In the genomic region with DNA sequence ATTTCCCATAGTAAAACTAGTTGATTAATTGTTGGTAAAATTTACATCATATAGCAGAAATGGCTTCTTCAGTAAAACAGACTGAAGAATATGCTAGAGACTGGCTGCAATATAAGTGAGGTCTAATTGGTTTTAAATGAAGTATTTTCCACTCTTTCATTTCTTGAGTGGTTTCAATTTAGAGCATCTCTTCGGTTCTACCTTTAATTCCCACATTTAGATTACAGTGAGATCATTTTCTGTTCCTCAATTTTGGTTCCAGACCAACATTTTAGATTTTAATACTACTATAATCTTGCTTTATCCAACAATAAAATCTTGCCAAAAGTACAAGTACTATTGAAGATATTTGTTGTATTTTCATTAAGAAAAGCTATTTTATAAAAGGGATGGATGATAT, we compare ENCODE assay signal across 9 cellular contexts. TPM values are rescaled to one million over a fixed set of nuclear protein-coding genes. Genes with fewer than 3 reads are reported as not detected.
DNase-seq lines count a peak whose midpoint lies in the region; TF ChIP-seq lines count a peak whose summit lies in the region.
"Had no signal": no experiment of that assay in that cellular context is flagged by ENCODE, and none has a peak within 500 bp of the region (broad histone marks: within the 10 kb centered on the region; RNA-seq: fewer than 3 reads in every experiment).

No MANE protein-coding gene starts in this region.

- no peak for TF ChIP-seq POLR2A in prostate gland (IDR thresholded peaks at IDR 0.05)

- no peak overlapping the region for H3K4me3 ChIP-seq in Caco-2 (ENCODE audit: low read depth, low read length)
- H3K4me3 ChIP-seq in HUES64 (ENCODE audit: low read length), result peak overlapping the region; percentile 96; the same call in 1 of the 2 replicates
- peak overlapping the region; percentile 98 for H3K4me3 ChIP-seq in adipocyte (ENCODE audit: low read length)
- H3K4me3 ChIP-seq in ascending aorta, result peak overlapping the region in 1 of 2 donors; percentile 88
- no peak overlapping the region for H3K4me3 ChIP-seq in prostate gland

- H3K27ac Mint-ChIP-seq in Caco-2 (ENCODE audit: unreplicated experiment), result no peak overlapping the region
- H3K27ac Mint-ChIP-seq in nephron, result peak overlapping the region; percentile 95 to 97 (median 97)

- DNase-seq in Caco-2, result no peak
- DNase-seq in adipocyte (ENCODE audit: low read depth), result no peak
- no peak for DNase-seq in ascending aorta (ENCODE audit: low spot score in 2 of 2)
- no peak for DNase-seq in activated CD4-positive, CD25-positive, alpha-beta regulatory T cell (lab: John Stamatoyannopoulos, UW)
- DNase-seq in SW480 (ENCODE audit: low spot score), result no peak
- DNase-seq in prostate gland (ENCODE audit: low spot score), result no peak
- DNase-seq: amygdala had no signal

- no TSS peak for BruUV-seq in Caco-2 (replicated peaks; lab: Mats Ljungman, UMichigan)

- H3K36me3 Mint-ChIP-seq in Caco-2 (ENCODE audit: insufficient read depth, unreplicated experiment) (peaks cover 9% of the 10 kb centered on the region), nephron (ENCODE audit: low read depth) (peaks cover 5% of the 10 kb centered on the region)

- no peak overlapping the region for H3K27ac ChIP-seq in HUES64 (ENCODE audit: low read depth, low read length)
- H3K27ac ChIP-seq in ascending aorta, result peak overlapping the region in 1 of 2 donors; percentile 95
- peak overlapping the region in 1 of 2 donors; percentile 95 for H3K27ac ChIP-seq in prostate gland

- H3K9me3 Mint-ChIP-seq in Caco-2 (ENCODE audit: unreplicated experiment) (no peaks in the 10 kb centered on the region), nephron (no peaks in the 10 kb centered on the region)

- H3K27me3 Mint-ChIP-seq in Caco-2 (ENCODE audit: insufficient read depth, unreplicated experiment) (no peaks in the 10 kb centered on the region), nephron (ENCODE audit: low read depth) (no peaks in the 10 kb centered on the region)

- POLR2A ChIA-PET in Caco-2 (lab: Charles Lee), result no interaction called here

- no peak for TF ChIP-seq CTCF in Caco-2 (IDR thresholded peaks at IDR 0.05; ENCODE audit: insufficient read depth in 1 of 2, low read depth in 1 of 2, low read length in 1 of 2, severe bottlenecking in 1 of 2, unreplicated experiment in 1 of 2)
- TF ChIP-seq CTCF in nephron (IDR thresholded peaks at IDR 0.05; ENCODE audit: unreplicated experiment in 3 of 3), result no peak
- no peak for TF ChIP-seq CTCF in ascending aorta (IDR thresholded peaks at IDR 0.05)
- TF ChIP-seq CTCF in prostate gland (IDR thresholded peaks at IDR 0.05), result no peak

- H3K4me1 ChIP-seq in Caco-2 (peaks cover 8% of the 10 kb centered on the region; the same call in 1 of the 2 replicates), HUES64 (ENCODE audit: insufficient read depth, low read length) (no peaks in the 10 kb centered on the region), adipocyte (ENCODE audit: control insufficient read depth, insufficient read depth, low read length) (peaks cover 19% of the 10 kb centered on the region), ascending aorta (peaks cover 0 to 11% of the 10 kb centered on the region in 2 donors), prostate gland (replicated peaks) (peaks cover 4% of the 10 kb centered on the region)

- H3K36me3 ChIP-seq in Caco-2 (ENCODE audit: control insufficient read depth, insufficient read depth, low read length) (no peaks in the 10 kb centered on the region), HUES64 (ENCODE audit: insufficient read depth, low read length) (no peaks in the 10 kb centered on the region), adipocyte (ENCODE audit: control insufficient read depth, insufficient read depth, low read length, severe bottlenecking) (peaks cover 3% of the 10 kb centered on the region), ascending aorta (peaks cover 1 to 10% of the 10 kb centered on the region in 2 donors), prostate gland (no peaks in the 10 kb centered on the region)

- H3K4me1 Mint-ChIP-seq in Caco-2 (ENCODE audit: low read depth, unreplicated experiment), result peaks cover 7% of the 10 kb centered on the region
- peaks cover 20% of the 10 kb centered on the region for H3K4me1 Mint-ChIP-seq in nephron

- H3K9ac ChIP-seq in HUES64 (ENCODE audit: low read depth, low read length) (no peak overlapping the region), adipocyte (ENCODE audit: low read length) (peak overlapping the region; percentile 98)

- H3K9me3 ChIP-seq in Caco-2 (no peaks in the 10 kb centered on the region), HUES64 (ENCODE audit: insufficient read depth, low read depth, low read length) (no peaks in the 10 kb centered on the region), adipocyte (ENCODE audit: control insufficient read depth, low read length) (no peaks in the 10 kb centered on the region), ascending aorta (no peaks in the 10 kb centered on the region), prostate gland (no peaks in the 10 kb centered on the region)

- 91% methylated on average over 1 of the region's 1 CpG for WGBS in HUES64
- 65% methylated on average over 1 of the region's 1 CpG for WGBS in prostate gland

- intact Hi-C loops in Caco-2 (cut with micrococcal nuclease; ENCODE audit: unreplicated experiment) (no loop called here), ascending aorta (cut with DNase I) (no loop called here), prostate gland (cut with DNase I) (no loop called here)

- H3K27me3 ChIP-seq in Caco-2 (replicated peaks; ENCODE audit: control insufficient read depth, insufficient read depth, low read length), result no peaks in the 10 kb centered on the region
- no peaks in the 10 kb centered on the region for H3K27me3 ChIP-seq in HUES64 (ENCODE audit: insufficient read depth, low read length)
- no peaks in the 10 kb centered on the region for H3K27me3 ChIP-seq in adipocyte (replicated peaks; ENCODE audit: control insufficient read depth, insufficient read depth, low read length)
- no peaks in the 10 kb centered on the region for H3K27me3 ChIP-seq in ascending aorta
- no peaks in the 10 kb centered on the region for H3K27me3 ChIP-seq in prostate gland (replicated peaks; ENCODE audit: insufficient read depth)

- H3K4me3 Mint-ChIP-seq in Caco-2 (ENCODE audit: unreplicated experiment), result peak overlapping the region; percentile 93
- peak overlapping the region; percentile 93 to 95 (median 95) for H3K4me3 Mint-ChIP-seq in nephron

- CTCF ChIA-PET in Caco-2 (lab: Charles Lee), result no interaction called here

RNA-seq across cellular contexts. Expression of gene LRCH3, which starts 1.0 kb away (rescaled TPM):
- total RNA-seq in Caco-2 (2022) (38.7 and 51.8 TPM in 2 replicates), ascending aorta (22.2 TPM), prostate gland (100 to 1,000 TPM in 1 of 2 donors, 10 to 100 TPM in 1; 31.6 to 114 TPM)
- 21.2 TPM for polyA plus RNA-seq in HUES64 (2013, experiment 1 of 2)
- 29.6 TPM for polyA plus RNA-seq in HUES64 (2013, experiment 2 of 2)

RNA-seq across cellular contexts. Expression of gene FYTTD1, which starts 40.4 kb away (rescaled TPM):
- total RNA-seq in Caco-2 (2022) (39.5 and 41.6 TPM in 2 replicates), ascending aorta (14.0 TPM), prostate gland (10 to 100 TPM; 27.7 to 69.5 TPM)
- 12.8 TPM for polyA plus RNA-seq in HUES64 (2013, experiment 1 of 2)
- polyA plus RNA-seq in HUES64 (2013, experiment 2 of 2), result 22.6 TPM

RNA-seq across cellular contexts. Expression of gene RUBCN, which starts 53.3 kb away (rescaled TPM):
- total RNA-seq in Caco-2 (2022) (10.6 and 14.5 TPM in 2 replicates), ascending aorta (27.4 TPM), prostate gland (100 to 1,000 TPM in 1 of 2 donors, 10 to 100 TPM in 1; 32.2 to 121 TPM)
- polyA plus RNA-seq in HUES64 (2013, experiment 1 of 2), result 7.9 TPM
- polyA plus RNA-seq in HUES64 (2013, experiment 2 of 2), result 8.5 TPM

Comparison
In these comparisons a context has a peak if more than half of its experiments do, and no peak if none do; other contexts are left out.
1. H3K4me3 ChIP-seq: peak in HUES64 (single experiment) and adipocyte (single experiment); none in Caco-2 (single experiment) and prostate gland (0 of 2).